8 cellular contexts compared by ENCODE assay signal in genomic region chr11:66288138-66288865, GRCh38. TPM values are rescaled to one million over a fixed set of nuclear protein-coding genes. Genes with fewer than 3 reads are reported as not detected.
DNase-seq lines count a peak whose midpoint lies in the region; ATAC-seq and TF ChIP-seq lines count a peak whose summit lies in the region.

No MANE protein-coding gene starts in this region.

- no peak for TF ChIP-seq POLR2A in suprapubic skin (IDR thresholded peaks at IDR 0.05)

- peaks cover 34% of the 10 kb centered on the region for H3K4me1 ChIP-seq in suprapubic skin

- TF ChIP-seq EP300 in suprapubic skin (IDR thresholded peaks at IDR 0.05): no peak

- H3K36me3 ChIP-seq in BJ (ENCODE audit: control insufficient read depth, insufficient read depth, low read length) (peaks cover 10% of the 10 kb centered on the region), kidney epithelial cell (ENCODE audit: control insufficient read depth, insufficient read depth, low read length) (no peaks in the 10 kb centered on the region), suprapubic skin (peaks cover 10% of the 10 kb centered on the region)

- POLR2A ChIA-PET in BJ (lab: Charles Lee): interaction anchor here (0.5 to 1.6 kb wide), 7 partner anchors 21 to 97 kb away, joined by 3 to 18 read pairs (median 6); partner anchors contain the start of gene CD248
- POLR2A ChIA-PET in HEK293T (lab: Yijun Ruan, JAX): interaction anchor here (1.0 to 4.3 kb wide), 21 partner anchors 12 to 1176 kb away, joined by 3 to 36 read pairs (median 7); partner anchors contain the start of genes B4GAT1, MRPL11 and RAB1B

- H3K27me3 ChIP-seq in BJ (ENCODE audit: control insufficient read depth, insufficient read depth, low read length) (peaks cover 16% of the 10 kb centered on the region), kidney epithelial cell (ENCODE audit: control insufficient read depth, insufficient read depth, low read length) (peaks cover 23% of the 10 kb centered on the region), suprapubic skin (peaks cover 26% of the 10 kb centered on the region)

- TF ChIP-seq CTCF in BJ (IDR thresholded peaks at IDR 0.05; ENCODE audit: insufficient read depth, low read depth, low read length): no peak
- no peak for TF ChIP-seq CTCF in kidney epithelial cell (IDR thresholded peaks at IDR 0.05; ENCODE audit: insufficient read depth, low read length, poor library complexity, severe bottlenecking)
- no peak for TF ChIP-seq CTCF in suprapubic skin (IDR thresholded peaks at IDR 0.05)

- WGBS in adipose tissue, 3 donors: 12 to 17% (median 17%) methylated on average over 23 to 27 of the region's 27 CpGs
- 27% methylated on average over 10 of the region's 27 CpGs for WGBS in suprapubic skin

- H3K9me3 ChIP-seq in suprapubic skin: no peaks in the 10 kb centered on the region

- ATAC-seq in GM18861 (IDR thresholded peaks at IDR 0.05; ENCODE audit: unreplicated experiment): no peak
- no peak for ATAC-seq in GM18858 (IDR thresholded peaks at IDR 0.05; ENCODE audit: unreplicated experiment)

- DNase-seq in BJ (ENCODE audit: low read depth) (no peak), HEK293T (ENCODE audit: extremely low spot score) (no peak), kidney epithelial cell (ENCODE audit: low read depth) (no peak), suprapubic skin (ENCODE audit: low spot score in 2 of 2) (peak in 1 of 2 donors; percentile 72), NCI-H1436 treated with DMSO at 0.1 percent for 48 hours (lab: John Stamatoyannopoulos, UW) (no peak)

- H3K4me3 ChIP-seq in BJ (ENCODE audit: low read depth, low read length): peak overlapping the region; percentile 84
- peak overlapping the region; percentile 74 for H3K4me3 ChIP-seq in kidney epithelial cell (ENCODE audit: low read depth, low read length)
- peak overlapping the region; percentile 61 for H3K4me3 ChIP-seq in suprapubic skin

- CTCF ChIA-PET in BJ (lab: Yijun Ruan, JAX) (interaction anchor here (0.9 to 4.5 kb wide), 12 partner anchors 9 to 133 kb away, joined by 3 to 34 read pairs (median 5); partner anchors contain the start of genes NPAS4, RAB1B and RIN1), HEK293T (lab: Yijun Ruan, JAX) (interaction anchor here (0.9 to 2.6 kb wide), 5 partner anchors 12 to 34 kb away, joined by 4 to 11 read pairs (median 5); no protein-coding TSS in a partner anchor)

- H3K27ac ChIP-seq in adipose tissue (ENCODE audit: low read depth, low read length) (peak overlapping the region; percentile 55), suprapubic skin (peak overlapping the region; percentile 77)

TF ChIP-seq in HEK293T, 16 proteins besides CTCF, POLR2A, EP300 and RAD21:
- TF ChIP-seq SP1 (IDR thresholded peaks at IDR 0.05) (no peak), LEF1 (IDR thresholded peaks at IDR 0.05; ENCODE audit: borderline replicate concordance) (0 out of 2 replicates have a peak, but pooled peaks have one; percentile 22)

RNA-seq across cellular contexts. Expression of gene YIF1A, which starts 0.6 kb away (rescaled TPM):
- polyA plus RNA-seq in BJ (2011; rRNA removed) (151 and 228 TPM in 2 replicates), adipose tissue (10 to 100 TPM; 62.9 to 84.3 (median 78.5) TPM)
- polyA minus RNA-seq in BJ (2011; rRNA and poly(A)+ RNA removed): 169 and 259 TPM in 2 replicates
- total RNA-seq in kidney epithelial cell (104 and 119 TPM in 2 replicates), suprapubic skin (10 to 100 TPM; 21.6 to 61.3 (median 56.1) TPM)

RNA-seq across cellular contexts. Expression of gene TMEM151A, which starts 3.4 kb away (rescaled TPM):
- polyA plus RNA-seq in BJ (2011; rRNA removed): 0.15 TPM in 1 of 2 replicates, not detected in the other
- polyA minus RNA-seq in BJ (2011; rRNA and poly(A)+ RNA removed): 0.14 and 0.26 TPM in 2 replicates
- 1 to 10 TPM in 1 of 3 donors, under 1 TPM in 2; 0.22 to 1.3 (median 0.75) TPM for polyA plus RNA-seq in adipose tissue
- 0.08 TPM in 1 of 2 replicates, not detected in the other for total RNA-seq in kidney epithelial cell
- not detected for total RNA-seq in suprapubic skin

RNA-seq across cellular contexts. Expression of gene CNIH2, which starts 10.3 kb away (rescaled TPM):
- polyA plus RNA-seq in BJ (2011; rRNA removed) (0.75 and 1.2 TPM in 2 replicates), adipose tissue (1 to 10 TPM in 1 of 3 donors, under 1 TPM in 1, not detected in 1; 0.16 to 1.3 TPM)
- polyA minus RNA-seq in BJ (2011; rRNA and poly(A)+ RNA removed): 0.15 and 0.38 TPM in 2 replicates
- total RNA-seq in kidney epithelial cell (0.04 and 0.21 TPM in 2 replicates), suprapubic skin (1 to 10 TPM in 3 of 4 donors, not detected in 1; 1.1 to 2.5 (median 1.9) TPM)

RNA-seq across cellular contexts. Expression of gene RAB1B, which starts 19.9 kb away (rescaled TPM):
- polyA plus RNA-seq in BJ (2011; rRNA removed) (170 and 251 TPM in 2 replicates), adipose tissue (100 to 1,000 TPM in 2 of 3 donors, 10 to 100 TPM in 1; 70.3 to 188 (median 183) TPM)
- 138 and 203 TPM in 2 replicates for polyA minus RNA-seq in BJ (2011; rRNA and poly(A)+ RNA removed)
- total RNA-seq in kidney epithelial cell (108 and 125 TPM in 2 replicates), suprapubic skin (100 to 1,000 TPM in 3 of 4 donors, 10 to 100 TPM in 1; 79.0 to 124 (median 115) TPM)

RNA-seq across cellular contexts. Expression of gene CD248, which starts 28.5 kb away (rescaled TPM):
- polyA plus RNA-seq in BJ (2011; rRNA removed) (83.0 and 180 TPM in 2 replicates), adipose tissue (100 to 1,000 TPM in 1 of 3 donors, 10 to 100 TPM in 2; 22.3 to 327 (median 55.8) TPM)
- polyA minus RNA-seq in BJ (2011; rRNA and poly(A)+ RNA removed): 54.8 and 83.5 TPM in 2 replicates
- total RNA-seq in kidney epithelial cell (0.07 and 0.17 TPM in 2 replicates), suprapubic skin (10 to 100 TPM in 2 of 4 donors, 1 to 10 TPM in 2; 5.9 to 32.6 (median 19.2) TPM)
